1 cellular context compared by ENCODE assay signal in genomic region chr12:52229836-52230343, GRCh38.
TF ChIP-seq lines count a peak whose summit lies in the region.

No MANE protein-coding gene starts in this region.

TF ChIP-seq in GM23338, 12 proteins besides CTCF, POLR2A, EP300 and RAD21:
- TF ChIP-seq EZH2 (IDR thresholded peaks at IDR 0.05; ENCODE audit: low read depth, unreplicated experiment) (no peak), JUNB (IDR thresholded peaks at IDR 0.05; ENCODE audit: unreplicated experiment) (no peak), ZNF462 (CRISPR knock-in tag; IDR thresholded peaks at IDR 0.05) (no peak), STAT1 (IDR thresholded peaks at IDR 0.05; ENCODE audit: unreplicated experiment) (no peak), ZNF331 (CRISPR knock-in tag; IDR thresholded peaks at IDR 0.05; ENCODE audit: low read depth) (no peak), REST (IDR thresholded peaks at IDR 0.05; ENCODE audit: unreplicated experiment) (no peak), POLR2AphosphoS5 (IDR thresholded peaks at IDR 0.05; ENCODE audit: low read depth) (no peak), EZH2phosphoT487 (IDR thresholded peaks at IDR 0.05; ENCODE audit: unreplicated experiment) (no peak), ETS1 (IDR thresholded peaks at IDR 0.05) (no peak), ZNF114 (CRISPR knock-in tag; IDR thresholded peaks at IDR 0.05) (no peak), NANOG (IDR thresholded peaks at IDR 0.05; ENCODE audit: borderline replicate concordance) (no peak), CREB1 (CRISPR knock-in tag; IDR thresholded peaks at IDR 0.05; ENCODE audit: low read depth) (no peak)
